In the genomic region with DNA sequence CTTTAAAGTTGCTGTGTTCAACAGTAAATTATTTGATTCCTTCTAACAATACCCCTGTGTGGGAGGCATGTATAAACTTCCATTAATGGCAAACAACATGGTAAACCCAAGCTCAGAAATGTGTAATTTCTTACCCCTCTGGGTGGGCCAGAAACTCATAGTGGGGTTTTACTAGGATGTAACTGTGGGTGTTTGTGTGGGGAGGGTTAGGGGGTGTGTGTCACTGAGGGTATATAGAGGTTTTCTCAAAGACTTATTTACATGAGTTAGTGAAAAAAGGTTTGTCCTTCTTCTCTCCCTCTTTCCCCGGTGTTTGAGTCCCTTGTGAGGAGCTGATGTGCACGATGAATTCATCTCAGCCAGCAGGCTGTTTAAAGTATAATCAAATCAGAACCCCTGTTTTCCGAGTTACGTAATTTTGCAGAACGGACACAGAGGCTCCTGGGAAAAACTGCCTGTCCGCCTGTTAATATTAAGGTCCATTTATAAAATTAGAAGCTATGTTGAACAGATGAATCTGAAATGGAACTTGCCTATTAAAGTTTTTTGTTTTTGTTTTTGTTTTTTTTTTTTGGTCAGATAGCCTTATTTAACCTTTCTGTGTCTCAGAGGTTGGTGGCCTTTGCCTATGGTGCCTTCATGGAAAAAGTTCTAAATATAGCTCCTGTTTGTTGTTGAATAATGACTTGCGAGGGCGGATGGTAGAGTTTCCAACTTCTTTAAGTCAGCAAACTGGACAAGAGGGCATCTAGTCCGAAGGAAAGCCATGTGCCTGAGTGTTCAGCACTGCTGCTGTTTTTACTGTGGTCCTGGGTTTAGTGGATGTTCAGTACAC, we compare ENCODE assay signal across 20 cellular contexts.
A peak's percentile ranks its signal among the peaks of the same experiment; 100 is the strongest.
DNase-seq lines count a peak whose midpoint lies in the region; ATAC-seq, FAIRE-seq and TF ChIP-seq lines count a peak whose summit lies in the region.
"Had no signal": no experiment of that assay in that cellular context is flagged by ENCODE, and none has a peak within 500 bp of the region (broad histone marks: within the 10 kb centered on the region; RNA-seq: fewer than 3 reads in every experiment).

No MANE protein-coding gene starts in this region.

- H3K4me1 Mint-ChIP-seq in stimulated activated effector memory CD8-positive, alpha-beta T cell treated with anti-CD3 and anti-CD28 coated beads, Interleukin-12 subunit alpha, Interleukin-12 subunit beta, amount 100 ng/mL, for 72 hours = peaks cover 52% of the 10 kb centered on the region
- H3K4me1 Mint-ChIP-seq: CD14-positive monocyte had no signal

- H3K27me3 ChIP-seq in BE2C = no peaks in the 10 kb centered on the region
- no peaks in the 10 kb centered on the region for H3K27me3 ChIP-seq in ascending aorta
- H3K27me3 ChIP-seq in heart right ventricle = no peaks in the 10 kb centered on the region
- no peaks in the 10 kb centered on the region for H3K27me3 ChIP-seq in pancreas
- H3K27me3 ChIP-seq: left lung had no signal

- TF ChIP-seq CTCF in BE2C (IDR thresholded peaks at IDR 0.05; ENCODE audit: low read depth, low read length) (no peak), ascending aorta (IDR thresholded peaks at IDR 0.05) (no peak), heart right ventricle (IDR thresholded peaks at IDR 0.05) (no peak), pancreas (IDR thresholded peaks at IDR 0.05) (no peak)

- DNase-seq in BE2C = peak; percentile 22
- no peak for DNase-seq in ascending aorta (ENCODE audit: low spot score in 2 of 2)
- DNase-seq in heart right ventricle = peak in 1 of 2 donors; percentile 41
- no peak for DNase-seq in pancreas
- DNase-seq in DMS 273 (lab: John Stamatoyannopoulos, UW; ENCODE audit: unreplicated experiment) = no peak
- DNase-seq in HTR-8/SVneo (ENCODE audit: insufficient read length, low spot score) = no peak
- no peak for DNase-seq in germinal center (ENCODE audit: low spot score)
- no peak for DNase-seq in stimulated activated effector memory CD8-positive, alpha-beta T cell treated with anti-CD3 and anti-CD28 coated beads, Interleukin-12 subunit alpha, Interleukin-12 subunit beta, amount 100 ng/mL, for 72 hours (ENCODE audit: low spot score in 2 of 2)
- DNase-seq: activated T-cell treated with anti-CD3 and anti-CD28 coated beads, Interleukin-2, amount 50 U/mL, for 48 hours; DMS79 treated with DMSO at 0.1 percent for 48 hours; hippocampal formation; left lung; natural killer cell; NCI-H1092; NK-92 treated with Interleukin-12 subunit alpha and Interleukin-12 subunit beta, amount 100 ng/mL, for 24 hours; SHP77; stimulated activated naive CD4-positive, alpha-beta T cell; T-helper 9 cell had no signal

- H3K9me3 ChIP-seq in BE2C = no peaks in the 10 kb centered on the region
- no peaks in the 10 kb centered on the region for H3K9me3 ChIP-seq in ascending aorta
- no peaks in the 10 kb centered on the region for H3K9me3 ChIP-seq in heart right ventricle
- H3K9me3 ChIP-seq in pancreas = no peaks in the 10 kb centered on the region
- H3K9me3 ChIP-seq: left lung had no signal

- ATAC-seq in heart right ventricle = peak; percentile 69 to 85 (median 78)
- ATAC-seq in pancreas = peak in 3 of 4 donors; percentile 34 to 57 (median 53)
- ATAC-seq in stimulated activated effector memory CD8-positive, alpha-beta T cell treated with anti-CD3 and anti-CD28 coated beads, Interleukin-12 subunit alpha, Interleukin-12 subunit beta, amount 100 ng/mL, for 72 hours = no peak
- ATAC-seq: left lung, natural killer cell had no signal

- H3K4me1 ChIP-seq in BE2C = peaks cover 18% of the 10 kb centered on the region
- peaks cover 0 to 6% of the 10 kb centered on the region in 2 donors for H3K4me1 ChIP-seq in ascending aorta
- H3K4me1 ChIP-seq in heart right ventricle = peaks cover 10 to 51% (median 25%) of the 10 kb centered on the region in 9 donors
- peaks cover 0 to 6% (median 0%) of the 10 kb centered on the region in 3 donors for H3K4me1 ChIP-seq in pancreas
- H3K4me1 ChIP-seq: left lung had no signal

- 36 to 43% methylated on average over 9 of the region's 9 CpGs for WGBS in heart right ventricle, 2 donors
- 60% methylated on average over 9 of the region's 9 CpGs for WGBS in pancreas, 2 donors

- intact Hi-C loops in ascending aorta (cut with DNase I) = no loop called here
- intact Hi-C loops in heart right ventricle (cut with DNase I) = loop anchor here in 1 of 10 donors (10.0 kb wide), 1 partner anchor 75 kb away; a partner anchor contains a TSS
- intact Hi-C loops in pancreas (cut with DNase I) = no loop called here

- H3K4me3 ChIP-seq in BE2C (ENCODE audit: low read depth, low read length) = peak overlapping the region; percentile 14; the same call in 1 of the 2 replicates
- H3K4me3 ChIP-seq in ascending aorta = no peak overlapping the region
- no peak overlapping the region for H3K4me3 ChIP-seq in heart right ventricle
- H3K4me3 ChIP-seq in pancreas = no peak overlapping the region
- H3K4me3 ChIP-seq: left lung had no signal

- peak overlapping the region; percentile 57 to 61 for H3K27ac ChIP-seq in ascending aorta
- H3K27ac ChIP-seq in heart right ventricle = peak overlapping the region; percentile 54 to 85 (median 72)
- H3K27ac ChIP-seq in pancreas = peak overlapping the region in 2 of 4 donors; percentile 25 to 33
- H3K27ac ChIP-seq: left lung had no signal

- no peak overlapping the region for H3K4me3 Mint-ChIP-seq in stimulated activated effector memory CD8-positive, alpha-beta T cell treated with anti-CD3 and anti-CD28 coated beads, Interleukin-12 subunit alpha, Interleukin-12 subunit beta, amount 100 ng/mL, for 72 hours
- H3K4me3 Mint-ChIP-seq: CD14-positive monocyte, natural killer cell had no signal

- H3K36me3 Mint-ChIP-seq in stimulated activated effector memory CD8-positive, alpha-beta T cell treated with anti-CD3 and anti-CD28 coated beads, Interleukin-12 subunit alpha, Interleukin-12 subunit beta, amount 100 ng/mL, for 72 hours = peaks cover 6% of the 10 kb centered on the region
- H3K36me3 Mint-ChIP-seq: natural killer cell had no signal

- H3K36me3 ChIP-seq in BE2C (peaks cover 40% of the 10 kb centered on the region), ascending aorta (no peaks in the 10 kb centered on the region), heart right ventricle (no peaks in the 10 kb centered on the region), pancreas (peaks cover 0 to 4% (median 0%) of the 10 kb centered on the region in 3 donors)
- H3K36me3 ChIP-seq: left lung had no signal

- no peaks in the 10 kb centered on the region for H3K9me3 Mint-ChIP-seq in stimulated activated effector memory CD8-positive, alpha-beta T cell treated with anti-CD3 and anti-CD28 coated beads, Interleukin-12 subunit alpha, Interleukin-12 subunit beta, amount 100 ng/mL, for 72 hours
- H3K9me3 Mint-ChIP-seq: CD14-positive monocyte, natural killer cell had no signal

- FAIRE-seq in pancreas (lab: Jason Lieb, UNC) (no peak), HTR-8/SVneo (lab: Jason Lieb, UNC) (no peak)
- FAIRE-seq: H1 had no signal

- no peak overlapping the region for H3K27ac Mint-ChIP-seq in stimulated activated effector memory CD8-positive, alpha-beta T cell treated with anti-CD3 and anti-CD28 coated beads, Interleukin-12 subunit alpha, Interleukin-12 subunit beta, amount 100 ng/mL, for 72 hours
- H3K27ac Mint-ChIP-seq: natural killer cell had no signal
